In genomic region chr15:56734013-56734625, GRCh38 we compare ENCODE assay signal across 8 cellular contexts. TPM values are rescaled to one million over a fixed set of nuclear protein-coding genes. Genes with fewer than 3 reads are reported as not detected.
DNase-seq lines count a peak whose midpoint lies in the region; ATAC-seq, FAIRE-seq and TF ChIP-seq lines count a peak whose summit lies in the region.

No MANE protein-coding gene starts in this region.

- intact Hi-C loops in OCI-LY7 (cut with micrococcal nuclease; ENCODE audit: unreplicated experiment) (no loop called here), endothelial cell of umbilical vein (cut with micrococcal nuclease) (loop anchor here (5.0 to 10.0 kb wide), 2 partner anchors 237 to 401 kb away; no protein-coding TSS in a partner anchor)

- CTCF ChIA-PET in OCI-LY7 (lab: Charles Lee; ENCODE audit: unreplicated experiment) (interaction anchor here (0.7 kb wide), 1 partner anchor 319 kb away, joined by 3 read pairs; no protein-coding TSS in a partner anchor), endothelial cell of umbilical vein (lab: Charles Lee) (interaction anchor here (0.7 to 2.4 kb wide), 8 partner anchors 13 to 238 kb away, joined by 3 to 7 read pairs (median 4); no protein-coding TSS in a partner anchor)

- no peak for FAIRE-seq in endothelial cell of umbilical vein (lab: Jason Lieb, UNC)
- no peak for FAIRE-seq in GM19239 (lab: Jason Lieb, UNC)

- no peak overlapping the region for H3K4me2 ChIP-seq in OCI-LY7 (ENCODE audit: low read length)
- no peak overlapping the region for H3K4me2 ChIP-seq in endothelial cell of umbilical vein (ENCODE audit: insufficient read depth, low read length)

- H3K36me3 ChIP-seq in OCI-LY7 (ENCODE audit: insufficient read depth, low read length) (peaks cover 6% of the 10 kb centered on the region), endothelial cell of umbilical vein (ENCODE audit: control insufficient read depth in 2 of 2, extremely low read depth in 1 of 2, insufficient read depth in 2 of 2, low read length in 2 of 2) (peaks cover 0 to 2% of the 10 kb centered on the region in 2 experiments)

- peak; percentile 17 for DNase-seq in ELR (ENCODE audit: low read depth)
- DNase-seq in OCI-LY7 (ENCODE audit: low spot score): peak; percentile 41
- no peak for DNase-seq in endothelial cell of umbilical vein (ENCODE audit: low read depth, low spot score)
- no peak for DNase-seq in retinal pigment epithelial cell (ENCODE audit: low read depth)
- no peak for DNase-seq in GM19239 (ENCODE audit: insufficient read length, low spot score)
- DNase-seq in UCSD-AML1 (lab: John Stamatoyannopoulos, UW; ENCODE audit: unreplicated experiment): no peak
- no peak for DNase-seq in NCI-H510A (lab: John Stamatoyannopoulos, UW)

- H3K9me2 ChIP-seq in OCI-LY7 (ENCODE audit: insufficient read depth, low read length): no peaks in the 10 kb centered on the region

- H3K9me3 ChIP-seq in OCI-LY7 (ENCODE audit: low read length): peaks cover 12% of the 10 kb centered on the region; the same call in 1 of the 2 replicates
- H3K9me3 ChIP-seq in endothelial cell of umbilical vein (replicated peaks; ENCODE audit: control insufficient read depth, insufficient read depth, low read length): no peaks in the 10 kb centered on the region

- H3K4me1 ChIP-seq in OCI-LY7 (ENCODE audit: insufficient read depth, low read length, poor library complexity, severe bottlenecking) (peaks cover 26% of the 10 kb centered on the region), endothelial cell of umbilical vein (ENCODE audit: control insufficient read depth, extremely low read depth, insufficient read depth, low read length) (peaks cover 34% of the 10 kb centered on the region)

- no TSS peak for BruUV-seq in OCI-LY7 (replicated peaks; lab: Mats Ljungman, UMichigan)
- TSS peak; percentile 33 for BruUV-seq in endothelial cell of umbilical vein (replicated peaks; lab: Mats Ljungman, UMichigan)

- H3K9ac ChIP-seq in endothelial cell of umbilical vein (replicated peaks; ENCODE audit: extremely low read depth, insufficient read depth, low read length): no peak overlapping the region

- H3K79me2 ChIP-seq in OCI-LY7 (ENCODE audit: insufficient read depth, low read depth, low read length): peaks cover 36% of the 10 kb centered on the region
- H3K79me2 ChIP-seq in endothelial cell of umbilical vein (ENCODE audit: control insufficient read depth, insufficient read depth, low read length): peaks cover 34% of the 10 kb centered on the region

- TF ChIP-seq POLR2A in endothelial cell of umbilical vein (IDR thresholded peaks at IDR 0.05; ENCODE audit: low read depth, low read length): no peak

- TF ChIP-seq CTCF in OCI-LY7 (conservative IDR thresholded peaks at IDR 0.05; ENCODE audit: low read length) (no peak), endothelial cell of umbilical vein (IDR thresholded peaks at IDR 0.05; ENCODE audit: extremely low read depth in 1 of 2, insufficient read depth in 1 of 2, low read depth in 1 of 2, low read length in 2 of 2) (no peak), retinal pigment epithelial cell (conservative IDR thresholded peaks at IDR 0.05; ENCODE audit: low read depth, low read length) (no peak)

- no peak overlapping the region for H3K27ac ChIP-seq in OCI-LY7 (ENCODE audit: low read depth, low read length, poor library complexity, severe bottlenecking)
- no peak overlapping the region for H3K27ac ChIP-seq in endothelial cell of umbilical vein (ENCODE audit: insufficient read depth, low read depth, low read length)

- no peaks in the 10 kb centered on the region for H3K27me3 ChIP-seq in endothelial cell of umbilical vein (ENCODE audit: control insufficient read depth in 2 of 2, insufficient read depth in 2 of 2, low read length in 2 of 2)

- peak overlapping the region; percentile 96; the same call in 1 of the 2 replicates for H2AFZ ChIP-seq in OCI-LY7 (ENCODE audit: low read length)
- H2AFZ ChIP-seq in endothelial cell of umbilical vein (ENCODE audit: low read depth, low read length): peak overlapping the region; percentile 74

- no peaks in the 10 kb centered on the region for H3K9me1 ChIP-seq in endothelial cell of umbilical vein (replicated peaks; ENCODE audit: control insufficient read depth, extremely low read depth, insufficient read depth, low read length)

- dilution Hi-C loops in endothelial cell of umbilical vein (cut with MboI; ENCODE audit: extremely low pct_ligation_motif_present, low sequenced_read_pairs): no loop called here

- POLR2A ChIA-PET in OCI-LY7 (lab: Charles Lee): interaction anchor here (0.5 to 1.7 kb wide), 5 partner anchors 24 to 1389 kb away, joined by 3 to 5 read pairs (median 4); no protein-coding TSS in a partner anchor
- POLR2A ChIA-PET in endothelial cell of umbilical vein (lab: Charles Lee): interaction anchor here (0.6 to 1.0 kb wide), 3 partner anchors 26 to 1130 kb away, joined by 3 to 4 read pairs (median 3); no protein-coding TSS in a partner anchor

- no peaks in the 10 kb centered on the region for H4K20me1 ChIP-seq in OCI-LY7 (ENCODE audit: insufficient read depth, low read length)
- H4K20me1 ChIP-seq in endothelial cell of umbilical vein (replicated peaks; ENCODE audit: control insufficient read depth, extremely low read depth, insufficient read depth, low read length): no peaks in the 10 kb centered on the region

- ATAC-seq in GM19324 (IDR thresholded peaks at IDR 0.05; ENCODE audit: low FRiP score, unreplicated experiment): no peak

- H3K4me3 ChIP-seq in OCI-LY7 (ENCODE audit: low read depth, low read length, poor library complexity, severe bottlenecking) (no peak overlapping the region), endothelial cell of umbilical vein (replicated peaks in 1 of 3; ENCODE audit: insufficient read depth in 1 of 3, low read depth in 1 of 3, low read length in 3 of 3) (no peak overlapping the region), retinal pigment epithelial cell (ENCODE audit: low read length) (peak overlapping the region; percentile 5)

TF ChIP-seq in endothelial cell of umbilical vein, 7 proteins besides CTCF, POLR2A, EP300 and RAD21:
- TF ChIP-seq MAX (IDR thresholded peaks at IDR 0.05; ENCODE audit: insufficient read depth, insufficient read length) (no peak), MYC (IDR thresholded peaks at IDR 0.05; ENCODE audit: low read depth, low read length) (no peak), JUN (IDR thresholded peaks at IDR 0.05; ENCODE audit: borderline replicate concordance, insufficient read depth, insufficient read length, low read depth) (no peak)

RNA-seq across cellular contexts. Expression of gene ZNF280D, which starts 0.8 kb away (rescaled TPM):
- total RNA-seq in OCI-LY7 (2014; rRNA removed; shearing (Covaris generic)): 7.1 and 10.7 TPM in 2 replicates
- 23.4 and 26.8 TPM in 2 replicates for total RNA-seq in OCI-LY7 (2022)
- 35.8 and 42.1 TPM in 2 replicates for total RNA-seq in endothelial cell of umbilical vein
- polyA plus RNA-seq in endothelial cell of umbilical vein: 4.4 and 9.6 TPM in 2 replicates
- 7.3 and 7.6 TPM in 2 replicates for polyA plus RNA-seq in endothelial cell of umbilical vein (2011; cell fraction: cytosol; rRNA removed)
- 38.3 and 52.6 TPM in 2 replicates for polyA plus RNA-seq in endothelial cell of umbilical vein (2011; cell fraction: nucleus; rRNA removed)
- polyA plus RNA-seq in endothelial cell of umbilical vein (2012): 12.5 and 16.5 TPM in 2 replicates
- polyA minus RNA-seq in endothelial cell of umbilical vein: 15.9 and 17.0 TPM in 2 replicates
- polyA minus RNA-seq in endothelial cell of umbilical vein (2011; cell fraction: cytosol; rRNA and poly(A)+ RNA removed): 3.6 TPM
- 46.7 and 72.8 TPM in 2 replicates for polyA minus RNA-seq in endothelial cell of umbilical vein (2011; cell fraction: nucleus; rRNA and poly(A)+ RNA removed)

Comparison
In these comparisons a context has a peak if more than half of its experiments do, and no peak if none do; other contexts are left out.
1. DNase-seq: peak in ELR (single experiment) and OCI-LY7 (single experiment); none in endothelial cell of umbilical vein (single experiment), retinal pigment epithelial cell (single experiment), GM19239 (single experiment), UCSD-AML1 (single experiment) and NCI-H510A (single experiment).